ENCODE assay signal across 9 cellular contexts in genomic region chr16:67917852-67918236, GRCh38. TPM values are rescaled to one million over a fixed set of nuclear protein-coding genes. Genes with fewer than 3 reads are reported as not detected.
DNase-seq lines count a peak whose midpoint lies in the region; ATAC-seq and TF ChIP-seq lines count a peak whose summit lies in the region.
"Had no signal": no experiment of that assay in that cellular context is flagged by ENCODE, and none has a peak within 500 bp of the region (broad histone marks: within the 10 kb centered on the region; RNA-seq: fewer than 3 reads in every experiment).

No MANE protein-coding gene starts in this region.

- H3K18ac ChIP-seq in H9 (ENCODE audit: insufficient read length, low read depth, low read length) = no peak overlapping the region

- no peaks in the 10 kb centered on the region for H3K79me1 ChIP-seq in H9 (ENCODE audit: insufficient read depth, low read depth, low read length, poor library complexity, severe bottlenecking)

- TF ChIP-seq CTCF in H9 (conservative IDR thresholded peaks at IDR 0.05) = no peak

- no peak overlapping the region for H2AFZ ChIP-seq in H9 (ENCODE audit: low read length)

- peak overlapping the region; percentile 55 to 93 (median 79); a peak in 6 of 7 replicates for H3K27ac Mint-ChIP-seq in H9

- no peaks in the 10 kb centered on the region for H3K23me2 ChIP-seq in H9 (ENCODE audit: insufficient read length, low read depth, low read length, poor library complexity, severe bottlenecking)

- H3K56ac ChIP-seq in H9 (ENCODE audit: insufficient read length, low read depth, low read length) = no peak overlapping the region

- no peak overlapping the region for H2BK5ac ChIP-seq in H9 (ENCODE audit: insufficient read length, low read length)

- ATAC-seq in SK-N-SH treated with all-trans-retinoic acid at 6 μM for 48 hours (peak; percentile 87), esophagus mucosa (peak; percentile 65), HG03280 (IDR thresholded peaks at IDR 0.05; ENCODE audit: unreplicated experiment) (no peak)

- no peaks in the 10 kb centered on the region; the same call in 1 of the 2 replicates for H3K27me3 Mint-ChIP-seq in H9 (ENCODE audit: low read depth)

- peaks cover 5 to 21% (median 8%) of the 10 kb centered on the region in 3 experiments; a peak in 5 of 7 replicates for H3K36me3 Mint-ChIP-seq in H9 (ENCODE audit: insufficient read depth in 1 of 3, low read depth in 3 of 3)

- no CpG with 5 or more reads among the region's 4 CpGs for WGBS in H9 (ENCODE audit: extremely low coverage, insufficient read length, low lambda C conversion rate)

- no peak overlapping the region for H2BK12ac ChIP-seq in H9 (ENCODE audit: insufficient read length, low read depth, low read length)

- H4K20me1 ChIP-seq in H9 (ENCODE audit: control insufficient read depth, insufficient read depth, insufficient read length) = no peaks in the 10 kb centered on the region

- H3K9ac ChIP-seq in H9 (ENCODE audit: extremely low read depth, insufficient read length, low read length) = no peak overlapping the region
- H3K9ac ChIP-seq: KMS-11 had no signal

- H2AK5ac ChIP-seq in H9 (ENCODE audit: insufficient read length, low read length) = no peak overlapping the region

- no peak overlapping the region for H3K4ac ChIP-seq in H9 (ENCODE audit: low read depth, low read length)

- H2BK120ac ChIP-seq in H9 (ENCODE audit: low read depth, low read length, poor library complexity, severe bottlenecking) = no peak overlapping the region

- no peak overlapping the region for H3K4me3 Mint-ChIP-seq in H9

- no peak overlapping the region for H4K5ac ChIP-seq in H9 (ENCODE audit: insufficient read length, low read depth, low read length)

- peaks cover 20 to 23% of the 10 kb centered on the region in 2 experiments for H3K4me1 Mint-ChIP-seq in H9

- no peak overlapping the region for H3K23ac ChIP-seq in H9 (ENCODE audit: insufficient read length, low read depth, low read length)

- no peak overlapping the region for H4K8ac ChIP-seq in H9 (replicated peaks; ENCODE audit: insufficient read length, low read depth, low read length)

- H3K27me3 ChIP-seq in H9 (ENCODE audit: insufficient read depth, low read length) = no peaks in the 10 kb centered on the region

- H3K4me2 ChIP-seq in H9 (ENCODE audit: insufficient read depth, insufficient read length, low read length) = no peak overlapping the region
- H3K4me2 ChIP-seq: KMS-11 had no signal

- H3K9me3 ChIP-seq in H9 (ENCODE audit: control insufficient read depth, low read depth, low read length) = no peaks in the 10 kb centered on the region

- H2BK15ac ChIP-seq in H9 (ENCODE audit: low read depth, low read length) = no peak overlapping the region

- H3K4me3 ChIP-seq in skeletal muscle cell (ENCODE audit: low read depth, low read length) = no peak overlapping the region

- no peaks in the 10 kb centered on the region for H3K79me2 ChIP-seq in H9 (ENCODE audit: insufficient read depth, low read length)

- H3K27ac ChIP-seq in H9 (ENCODE audit: insufficient read length, low read depth, low read length) = no peak overlapping the region
- H3K27ac ChIP-seq: KMS-11 had no signal

- H3K4me1 ChIP-seq in H9 (ENCODE audit: insufficient read depth, low read length) = peaks cover 7% of the 10 kb centered on the region; the same call in 1 of the 2 replicates

- H3T11ph ChIP-seq in H9 (ENCODE audit: low read length) = no peak overlapping the region

- DNase-seq in H9 (no peak), skeletal muscle cell (ENCODE audit: low read depth) (peak; percentile 56), NCI-H524 treated with DMSO at 0.1 percent for 48 hours (lab: John Stamatoyannopoulos, UW) (no peak), DMS 273 treated with DMSO at 0.1 percent for 48 hours (lab: John Stamatoyannopoulos, UW) (no peak), D341Med (ENCODE audit: low spot score) (no peak)

- no peak overlapping the region for H2BK20ac ChIP-seq in H9 (ENCODE audit: low read depth, low read length, poor library complexity, severe bottlenecking)

- no peaks in the 10 kb centered on the region for H3K9me3 Mint-ChIP-seq in H9

- H3K14ac ChIP-seq in H9 (ENCODE audit: insufficient read depth, low read length) = no peak overlapping the region

- no peak overlapping the region for H4K91ac ChIP-seq in H9 (ENCODE audit: insufficient read length, low read depth, low read length)

TF ChIP-seq in SK-N-SH treated with all-trans-retinoic acid at 6 μM for 48 hours, 23 proteins besides CTCF, POLR2A, EP300 and RAD21:
- no peak for TF ChIP-seq CSRNP3 (CRISPR knock-in tag; IDR thresholded peaks at IDR 0.05)
- no peak for TF ChIP-seq SNAI2 (CRISPR knock-in tag; IDR thresholded peaks at IDR 0.05)
- TF ChIP-seq ZNF8 (CRISPR knock-in tag; IDR thresholded peaks at IDR 0.05) = no peak
- TF ChIP-seq PATZ1 (CRISPR knock-in tag; IDR thresholded peaks at IDR 0.05; ENCODE audit: borderline replicate concordance) = no peak
- TF ChIP-seq ZC3H10 (CRISPR knock-in tag; IDR thresholded peaks at IDR 0.05) = no peak
- TF ChIP-seq TOX (CRISPR knock-in tag; IDR thresholded peaks at IDR 0.05; ENCODE audit: borderline replicate concordance) = no peak
- TF ChIP-seq GLIS3 (CRISPR knock-in tag; IDR thresholded peaks at IDR 0.05) = no peak
TF ChIP-seq in SK-N-SH treated with all-trans-retinoic acid at 6 μM for 48 hours: peak in this region for 0.

RNA-seq across cellular contexts. Expression of gene CTRL, which starts 13.8 kb away (rescaled TPM):
- total RNA-seq in H9 (2021) (2.7 and 3.3 TPM in 2 replicates), esophagus mucosa (0.64 TPM)

RNA-seq across cellular contexts. Expression of gene PSMB10, which starts 18.8 kb away (rescaled TPM):
- total RNA-seq in H9 (2021) (24.5 and 25.7 TPM in 2 replicates), esophagus mucosa (25.9 TPM)

RNA-seq across cellular contexts. Expression of gene PSKH1, which starts 24.8 kb away (rescaled TPM):
- total RNA-seq in H9 (2021) = 28.6 and 29.1 TPM in 2 replicates
- total RNA-seq in esophagus mucosa = 15.5 TPM

RNA-seq across cellular contexts. Expression of gene LCAT, which starts 26.1 kb away (rescaled TPM):
- 17.7 and 17.8 TPM in 2 replicates for total RNA-seq in H9 (2021)
- total RNA-seq in esophagus mucosa = 4.1 TPM

RNA-seq across cellular contexts. Expression of gene NRN1L, which starts 33.2 kb away (rescaled TPM):
- 2.0 and 2.7 TPM in 2 replicates for total RNA-seq in H9 (2021)
- total RNA-seq in esophagus mucosa = not detected
